ENCODE assay signal across 13 cellular contexts in the genomic region with DNA sequence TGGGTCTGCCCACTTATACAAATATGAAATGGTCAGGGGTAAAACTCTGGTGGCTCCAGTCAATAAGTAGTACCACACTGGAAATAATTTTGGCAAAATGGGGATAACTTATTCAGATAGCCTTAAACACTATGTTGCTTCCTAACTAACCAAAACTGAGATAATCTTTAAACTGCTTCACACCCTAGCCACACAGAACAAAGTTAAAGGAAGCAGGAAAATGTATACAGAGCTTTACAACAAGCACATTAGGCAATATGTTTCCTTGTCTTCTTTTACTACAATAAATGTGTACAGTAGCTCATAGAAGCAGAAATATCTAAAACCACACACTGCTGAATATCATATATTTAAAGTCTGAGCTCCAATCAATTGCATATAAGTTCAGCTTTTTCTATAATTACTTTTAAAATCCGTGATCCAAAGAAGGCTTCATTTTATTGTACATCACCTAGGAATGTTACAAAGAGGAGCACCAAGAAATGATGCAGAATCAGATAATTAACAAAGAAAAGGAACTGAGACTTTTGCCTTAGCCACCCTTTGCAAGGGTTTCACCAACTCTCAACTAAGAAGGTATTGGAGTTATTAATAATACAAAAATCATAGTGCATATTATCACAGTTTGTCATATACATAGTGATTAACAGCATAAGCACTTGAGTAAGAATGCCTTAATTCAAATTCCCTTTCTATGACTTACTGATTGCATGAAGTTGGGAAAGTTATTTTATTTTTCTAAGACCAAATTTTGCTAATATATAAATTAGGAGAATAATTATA.
"Had no signal": no experiment of that assay in that cellular context is flagged by ENCODE, and none has a peak within 500 bp of the region (broad histone marks: within the 10 kb centered on the region; RNA-seq: fewer than 3 reads in every experiment).

No MANE protein-coding gene starts in this region.

- H3K36me3 ChIP-seq: tibial artery had no signal

- H2AFZ ChIP-seq: parathyroid adenoma had no signal

- DNase-seq: activated CD4-positive, alpha-beta T cell treated with anti-CD3 and anti-CD28 coated beads for 4 hours; activated CD8-positive, alpha-beta memory T cell treated with anti-CD3 and anti-CD28 coated beads, Interleukin-2, amount 50 U/mL, for 4 hours; activated CD8-positive, alpha-beta T cell treated with anti-CD3 and anti-CD28 coated beads for 36 hours; activated naive CD8-positive, alpha-beta T cell treated with anti-CD3 and anti-CD28 coated beads, Interleukin-2, amount 50 U/mL, for 24 hours; kidney glomerular epithelial cell; naive B cell; retina; tibial artery had no signal

- H3K79me2 ChIP-seq: parathyroid adenoma had no signal

- H3K9ac ChIP-seq: parathyroid adenoma had no signal

- H3K4me3 ChIP-seq: tibial artery had no signal

- FAIRE-seq: astrocyte, colon, frontal cortex had no signal

- ATAC-seq: activated CD8-positive, alpha-beta T cell treated with anti-CD3 and anti-CD28 coated beads for 36 hours; activated naive CD8-positive, alpha-beta T cell treated with anti-CD3 and anti-CD28 coated beads, Interleukin-2, amount 50 U/mL, for 24 hours had no signal

- H3K27me3 ChIP-seq: tibial artery had no signal

- H3K4me1 ChIP-seq: parathyroid adenoma, tibial artery had no signal

- H3K27ac ChIP-seq: parathyroid adenoma, tibial artery, VCaP had no signal

- H3K9me3 ChIP-seq: tibial artery had no signal
